Comparison of ENCODE assay signal across 15 cellular contexts in the genomic region with DNA sequence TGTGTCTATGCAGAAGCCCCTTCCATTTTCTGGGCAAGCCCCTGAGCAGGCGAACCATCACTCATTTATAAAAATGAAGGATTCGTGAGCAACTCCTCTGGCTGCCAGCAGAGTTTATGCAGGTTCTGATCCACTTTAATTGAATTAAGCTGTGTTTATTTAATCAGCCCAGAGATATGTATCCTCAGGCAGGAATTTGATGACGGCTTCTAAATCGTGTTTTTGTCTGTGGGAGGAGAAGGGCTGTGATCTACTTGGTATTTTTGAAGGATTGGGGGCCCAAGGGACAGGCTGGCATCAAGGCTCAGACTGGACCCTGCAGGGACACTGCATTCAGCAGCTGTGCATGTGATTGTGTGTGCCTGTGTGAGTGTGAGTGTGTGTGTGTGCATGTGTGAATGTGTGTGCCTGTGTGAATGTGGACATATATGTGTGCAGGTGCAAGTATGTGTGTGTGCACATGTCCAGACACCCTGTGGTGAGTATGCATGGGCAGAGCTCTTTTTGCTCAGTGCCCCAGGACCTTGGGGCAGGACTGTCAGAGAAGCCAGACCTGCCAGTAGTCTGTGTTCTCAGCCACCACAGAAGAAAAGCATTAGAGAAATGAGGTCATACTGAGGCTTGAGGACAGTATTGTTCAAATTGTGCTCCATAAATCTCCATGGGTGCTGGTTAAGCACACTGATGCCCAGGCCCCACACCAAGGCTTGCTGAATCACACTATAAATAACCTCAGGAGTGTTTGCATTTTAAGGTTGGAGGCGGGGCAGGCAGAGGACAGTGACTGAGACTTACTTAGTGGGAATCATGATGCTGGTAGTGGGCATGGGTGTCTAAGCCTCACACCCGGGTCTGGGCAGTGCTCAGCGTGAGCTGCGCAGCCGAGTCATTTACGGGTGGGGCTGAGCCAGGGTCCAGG.
DNase-seq lines count a peak whose midpoint lies in the region; ATAC-seq, FAIRE-seq and TF ChIP-seq lines count a peak whose summit lies in the region.
"Had no signal": no experiment of that assay in that cellular context is flagged by ENCODE, and none has a peak within 500 bp of the region (broad histone marks: within the 10 kb centered on the region; RNA-seq: fewer than 3 reads in every experiment).

No MANE protein-coding gene starts in this region.

- ATAC-seq in HG03135 (IDR thresholded peaks at IDR 0.05; ENCODE audit: unreplicated experiment) (no peak), omental fat pad (ENCODE audit: low FRiP score) (no peak)
- ATAC-seq: GM12878 had no signal

- DNase-seq in BJ (ENCODE audit: low read depth): peak; percentile 53
- DNase-seq in HTR-8/SVneo (ENCODE audit: insufficient read length, low spot score): no peak
- DNase-seq in brain microvascular endothelial cell: peak; percentile 14
- peak; percentile 30 for DNase-seq in kidney glomerular epithelial cell (lab: John Stamatoyannopoulos, UW)
- DNase-seq in GM13976 (ENCODE audit: low spot score): no peak
- DNase-seq in omental fat pad (ENCODE audit: low spot score): no peak
- no peak for DNase-seq in GOT3 (lab: John Stamatoyannopoulos, UW)
- DNase-seq: H9 had no signal

- TF ChIP-seq CTCF in BJ (IDR thresholded peaks at IDR 0.05; ENCODE audit: insufficient read depth, low read depth, low read length) (0 out of 2 replicates have a peak, but pooled peaks have one; percentile 5), brain microvascular endothelial cell (IDR thresholded peaks at IDR 0.05; ENCODE audit: low read depth, low read length, missing control alignments) (no peak), GM13976 (IDR thresholded peaks at IDR 0.05; ENCODE audit: borderline replicate concordance, control extremely low read depth, extremely low read depth, insufficient read depth, missing control alignments) (no peak), omental fat pad (IDR thresholded peaks at IDR 0.05) (no peak)

- H3K36me3 ChIP-seq in BJ (ENCODE audit: control insufficient read depth, insufficient read depth, low read length): no peaks in the 10 kb centered on the region
- H3K36me3 ChIP-seq in brain microvascular endothelial cell (replicated peaks): no peaks in the 10 kb centered on the region

- in situ Hi-C loops in brain microvascular endothelial cell (cut with HindIII; ENCODE audit: low pct_ligation_motif_present, low sequenced_read_pairs) (no loop called here), GM13976 (cut with MboI; ENCODE audit: low sequenced_read_pairs, unreplicated experiment) (no loop called here)

- H3K4me3 ChIP-seq in BJ (ENCODE audit: low read depth, low read length): no peak overlapping the region
- H3K4me3 ChIP-seq in brain microvascular endothelial cell (ENCODE audit: low read depth, low read length): no peak overlapping the region
- H3K4me3 ChIP-seq: GM12878, lung had no signal

- CTCF ChIA-PET in BJ (lab: Yijun Ruan, JAX): interaction anchor here (0.8 kb wide), 1 partner anchor 26 kb away, joined by 3 read pairs; no protein-coding TSS in a partner anchor

- POLR2A ChIA-PET in BJ (lab: Charles Lee): interaction anchor here (0.5 to 0.6 kb wide), 2 partner anchors 35 to 284 kb away, joined by 3 to 4 read pairs; no protein-coding TSS in a partner anchor

- peak; percentile 70 for FAIRE-seq in HTR-8/SVneo (lab: Jason Lieb, UNC)
- FAIRE-seq: D721Med, GM12878, RCC 7860, TTC549 had no signal

- H3K27me3 ChIP-seq in BJ (ENCODE audit: control insufficient read depth, insufficient read depth, low read length) (no peaks in the 10 kb centered on the region), brain microvascular endothelial cell (replicated peaks) (no peaks in the 10 kb centered on the region)

- no peak overlapping the region for H3K27ac ChIP-seq in brain microvascular endothelial cell
- H3K27ac ChIP-seq: parathyroid adenoma had no signal

Comparison
In these comparisons a context has a peak if more than half of its experiments do, and no peak if none do; other contexts are left out.
1. DNase-seq: peak in BJ (single experiment), brain microvascular endothelial cell (single experiment) and kidney glomerular epithelial cell (single experiment); none in HTR-8/SVneo (single experiment), GM13976 (single experiment), omental fat pad (single experiment) and GOT3 (single experiment).